ENCODE assay signal across 10 cellular contexts in the genomic region with DNA sequence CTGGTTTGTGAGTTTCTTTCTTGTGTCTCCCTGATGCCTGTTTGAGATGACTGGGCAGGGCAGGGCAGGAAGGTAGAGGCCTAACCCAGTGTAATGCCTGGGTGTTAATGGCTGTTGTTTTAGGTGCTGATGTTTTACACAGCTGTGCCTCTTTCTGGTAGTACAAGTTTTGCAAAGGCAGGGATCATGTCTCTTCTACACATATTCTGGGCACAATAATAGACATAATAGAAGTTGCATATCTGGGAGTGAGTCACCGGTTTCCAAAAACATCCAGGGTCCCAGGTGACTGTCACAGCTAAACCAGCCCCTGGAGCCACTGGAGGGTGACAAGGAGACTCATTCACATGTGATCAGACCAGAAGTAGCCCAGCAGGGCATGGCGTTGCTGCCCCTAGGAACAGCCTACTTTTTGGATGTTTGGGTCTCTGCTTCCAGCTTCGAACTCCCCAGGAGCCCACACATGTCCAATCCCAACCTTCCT. TPM values are rescaled to one million over a fixed set of nuclear protein-coding genes. Genes with fewer than 3 reads are reported as not detected.
DNase-seq lines count a peak whose midpoint lies in the region; ATAC-seq and TF ChIP-seq lines count a peak whose summit lies in the region.
"Had no signal": no experiment of that assay in that cellular context is flagged by ENCODE, and none has a peak within 500 bp of the region (broad histone marks: within the 10 kb centered on the region; RNA-seq: fewer than 3 reads in every experiment).

No MANE protein-coding gene starts in this region.

- CTCF ChIA-PET in MCF 10A (lab: Yijun Ruan, JAX) = interaction anchor here (0.6 to 1.2 kb wide), 3 partner anchors 9 to 758 kb away, joined by 3 read pairs; no protein-coding TSS in a partner anchor

- H3K4me1 Mint-ChIP-seq in activated CD4-positive, alpha-beta T cell treated with anti-CD3 and anti-CD28 coated beads, Interleukin-2, amount 10 ng/mL, durations not matched to agents 24 days and 14 days = peaks cover 16% of the 10 kb centered on the region
- H3K4me1 Mint-ChIP-seq in MCF 10A (ENCODE audit: insufficient read depth, unreplicated experiment) (peaks cover 43% of the 10 kb centered on the region), memory B cell (peaks cover 21% of the 10 kb centered on the region)

- peak overlapping the region; percentile 83 to 85 for H3K27ac ChIP-seq in thoracic aorta
- H3K27ac ChIP-seq: A549 had no signal

- no peak for DNase-seq in activated CD4-positive, alpha-beta T cell treated with anti-CD3 and anti-CD28 coated beads, Interleukin-2, amount 10 ng/mL, durations not matched to agents 24 days and 14 days
- no peak for DNase-seq in activated CD4-positive, alpha-beta T cell treated with anti-CD3 and anti-CD28 coated beads for 1 hour
- DNase-seq in MCF 10A (ENCODE audit: unreplicated experiment) (no peak), memory B cell (ENCODE audit: low spot score in 2 of 2) (no peak), thoracic aorta (ENCODE audit: low spot score) (no peak), retina (no peak), anterior cingulate cortex (lab: John Stamatoyannopoulos, UW) (no peak), occipital lobe (lab: John Stamatoyannopoulos, UW) (no peak)
- DNase-seq: activated CD4-positive, alpha-beta memory T cell treated with anti-CD3 and anti-CD28 coated beads for 36 hours had no signal

- ATAC-seq in memory B cell (ENCODE audit: low read depth) (no peak), thoracic aorta (ENCODE audit: insufficient number of reproducible peaks, low FRiP score, low read depth) (no peak)
- ATAC-seq: A549 had no signal

- no TSS peak for BruUV-seq in MCF 10A (replicated peaks; lab: Mats Ljungman, UMichigan)

- peaks cover 69 to 96% of the 10 kb centered on the region in 2 donors for H3K4me1 ChIP-seq in thoracic aorta (ENCODE audit: control insufficient read depth in 1 of 2, low read depth in 2 of 2)

- H3K27me3 Mint-ChIP-seq in activated CD4-positive, alpha-beta T cell treated with anti-CD3 and anti-CD28 coated beads, Interleukin-2, amount 10 ng/mL, durations not matched to agents 24 days and 14 days = no peaks in the 10 kb centered on the region
- H3K27me3 Mint-ChIP-seq in MCF 10A (ENCODE audit: insufficient read depth, unreplicated experiment) (no peaks in the 10 kb centered on the region), memory B cell (no peaks in the 10 kb centered on the region)
- H3K27me3 Mint-ChIP-seq: activated CD4-positive, alpha-beta memory T cell treated with anti-CD3 and anti-CD28 coated beads for 36 hours had no signal

- H3K36me3 ChIP-seq in thoracic aorta = no peaks in the 10 kb centered on the region

- H3K4me3 ChIP-seq in thoracic aorta = peak overlapping the region; percentile 21
- H3K4me3 ChIP-seq: A549 had no signal

- H3K9me3 Mint-ChIP-seq in activated CD4-positive, alpha-beta T cell treated with anti-CD3 and anti-CD28 coated beads, Interleukin-2, amount 10 ng/mL, durations not matched to agents 24 days and 14 days = no peaks in the 10 kb centered on the region
- H3K9me3 Mint-ChIP-seq in MCF 10A (ENCODE audit: unreplicated experiment) = no peaks in the 10 kb centered on the region
- no peaks in the 10 kb centered on the region for H3K9me3 Mint-ChIP-seq in memory B cell
- H3K9me3 Mint-ChIP-seq: activated CD4-positive, alpha-beta memory T cell treated with anti-CD3 and anti-CD28 coated beads for 36 hours had no signal

- intact Hi-C loops in activated CD4-positive, alpha-beta T cell treated with anti-CD3 and anti-CD28 coated beads, Interleukin-2, amount 10 ng/mL, durations not matched to agents 24 days and 14 days (cut with micrococcal nuclease) = no loop called here
- intact Hi-C loops in MCF 10A (cut with micrococcal nuclease) = no loop called here

- POLR2A ChIA-PET in MCF 10A (lab: Yijun Ruan, JAX) = interaction anchor here (0.9 to 14.2 kb wide), 3 partner anchors 13 to 54 kb away, joined by 3 to 237 read pairs (median 5); a partner anchor contains a TSS

- no peak overlapping the region for H3K4me3 Mint-ChIP-seq in activated CD4-positive, alpha-beta T cell treated with anti-CD3 and anti-CD28 coated beads, Interleukin-2, amount 10 ng/mL, durations not matched to agents 24 days and 14 days
- H3K4me3 Mint-ChIP-seq in MCF 10A (ENCODE audit: unreplicated experiment) = no peak overlapping the region
- H3K4me3 Mint-ChIP-seq in memory B cell = no peak overlapping the region
- H3K4me3 Mint-ChIP-seq: activated CD4-positive, alpha-beta memory T cell treated with anti-CD3 and anti-CD28 coated beads for 36 hours had no signal

- H3K36me3 Mint-ChIP-seq in activated CD4-positive, alpha-beta T cell treated with anti-CD3 and anti-CD28 coated beads, Interleukin-2, amount 10 ng/mL, durations not matched to agents 24 days and 14 days (ENCODE audit: low read depth) = peaks cover 34% of the 10 kb centered on the region
- peaks cover 49% of the 10 kb centered on the region for H3K36me3 Mint-ChIP-seq in MCF 10A (ENCODE audit: insufficient read depth, unreplicated experiment)
- peaks cover 14% of the 10 kb centered on the region for H3K36me3 Mint-ChIP-seq in memory B cell

- no peaks in the 10 kb centered on the region for H3K9me3 ChIP-seq in thoracic aorta
- H3K9me3 ChIP-seq: A549 had no signal

- TF ChIP-seq CTCF in MCF 10A (IDR thresholded peaks at IDR 0.05; ENCODE audit: unreplicated experiment) (no peak), thoracic aorta (IDR thresholded peaks at IDR 0.05) (no peak)

- H3K27ac Mint-ChIP-seq in activated CD4-positive, alpha-beta T cell treated with anti-CD3 and anti-CD28 coated beads, Interleukin-2, amount 10 ng/mL, durations not matched to agents 24 days and 14 days = peak overlapping the region; percentile 32
- H3K27ac Mint-ChIP-seq in MCF 10A (ENCODE audit: low read depth, unreplicated experiment) = peak overlapping the region; percentile 95
- peak overlapping the region; percentile 59 for H3K27ac Mint-ChIP-seq in memory B cell
- H3K27ac Mint-ChIP-seq: activated CD4-positive, alpha-beta memory T cell treated with anti-CD3 and anti-CD28 coated beads for 36 hours had no signal

- H3K27me3 ChIP-seq in thoracic aorta (replicated peaks; ENCODE audit: insufficient read depth) = no peaks in the 10 kb centered on the region

RNA-seq across cellular contexts. Expression of a gene that starts 18.1 kb away (rescaled TPM):
- total RNA-seq in activated CD4-positive, alpha-beta T cell treated with anti-CD3 and anti-CD28 coated beads, Interleukin-2, amount 10 ng/mL, durations not matched to agents 24 days and 14 days = 31.0 and 33.7 TPM in 2 replicates
- total RNA-seq in MCF 10A (2022) (42.7 and 43.0 TPM in 2 replicates), thoracic aorta (10 to 100 TPM; 84.1 to 93.5 TPM), occipital lobe (4.7 TPM)

RNA-seq across cellular contexts. Expression of a gene that starts 53.8 kb away (rescaled TPM):
- total RNA-seq in activated CD4-positive, alpha-beta T cell treated with anti-CD3 and anti-CD28 coated beads, Interleukin-2, amount 10 ng/mL, durations not matched to agents 24 days and 14 days = 25.5 and 25.8 TPM in 2 replicates
- total RNA-seq in MCF 10A (2022) (17.5 and 17.9 TPM in 2 replicates), thoracic aorta (10 to 100 TPM; 12.2 to 26.9 TPM), occipital lobe (8.4 TPM)

RNA-seq across cellular contexts. Expression of a gene that starts 54.1 kb away (rescaled TPM):
- total RNA-seq in activated CD4-positive, alpha-beta T cell treated with anti-CD3 and anti-CD28 coated beads, Interleukin-2, amount 10 ng/mL, durations not matched to agents 24 days and 14 days = 122 and 127 TPM in 2 replicates
- total RNA-seq in MCF 10A (2022) (67.3 and 75.8 TPM in 2 replicates), thoracic aorta (10 to 100 TPM; 27.3 to 84.2 TPM), occipital lobe (12.0 TPM)

Comparison
In these comparisons a context has a peak if more than half of its experiments do, and no peak if none do; other contexts are left out.
1. H3K27ac Mint-ChIP-seq: peak in every context shown above with its lines; median percentile 95 in MCF 10A; 59 in memory B cell; 32 in activated CD4-positive, alpha-beta T cell treated with anti-CD3 and anti-CD28 coated beads, Interleukin-2, amount 10 ng/mL, durations not matched to agents 24 days and 14 days.